In the genomic region with DNA sequence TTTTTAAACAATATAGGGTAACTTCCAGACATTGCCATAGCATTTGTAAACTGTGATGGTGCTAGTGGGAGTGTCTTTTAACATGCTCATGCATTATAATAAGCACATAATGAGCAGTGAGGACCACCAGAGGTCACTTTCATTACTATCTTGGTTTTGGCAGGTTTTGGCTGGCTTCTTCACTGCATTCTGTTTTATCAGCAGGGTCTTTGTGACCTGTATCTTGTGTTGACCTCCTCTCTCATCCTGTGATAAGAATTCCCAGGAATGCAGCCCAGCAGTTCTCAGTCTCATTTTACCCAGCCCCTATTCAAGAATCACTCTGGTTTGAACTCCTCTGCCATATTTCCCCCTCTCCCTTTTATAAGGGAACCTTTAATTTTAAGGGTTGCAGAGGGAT, we compare ENCODE assay signal across 25 cellular contexts.
"Had no signal": no experiment of that assay in that cellular context is flagged by ENCODE, and none has a peak within 500 bp of the region (broad histone marks: within the 10 kb centered on the region; RNA-seq: fewer than 3 reads in every experiment).

No MANE protein-coding gene starts in this region.

- H3K4me1 ChIP-seq: left ventricle myocardium inferior, parathyroid adenoma, right atrium auricular region, right lobe of liver, uterus had no signal

- H3K9me3 Mint-ChIP-seq: natural killer cell treated with Interleukin-12 subunit alpha and Interleukin-12 subunit beta and Interleukin-15 and Interleukin-18, amount 100 ng/mL, for 72 hours had no signal

- H3K9me3 ChIP-seq: mucosa of descending colon, neutrophil, right lobe of liver, uterus had no signal

- H3K36me3 ChIP-seq: left ventricle myocardium inferior, neutrophil, right atrium auricular region, right lobe of liver, tibial nerve, uterus had no signal

- H3K4me3 ChIP-seq: hepatocyte, left ventricle myocardium inferior, lung, mucosa of descending colon, right atrium auricular region, right lobe of liver, smooth muscle cell, tibial nerve, uterus had no signal

- H3K27me3 ChIP-seq: hepatocyte, neutrophil, right atrium auricular region, right lobe of liver, tibial nerve, uterus had no signal

- H3K27ac ChIP-seq: hepatocyte, left ventricle myocardium inferior, neutrophil, parathyroid adenoma, right atrium auricular region, right lobe of liver, tibial nerve, uterus had no signal

- H3K4me1 Mint-ChIP-seq: naive thymus-derived CD4-positive, alpha-beta T cell; stimulated activated memory B cell treated with anti-CD40 and anti-IgM and Interleukin-4, amounts not matched to agents 10 μg/mL and 1 μg/mL and 100 μg/mL, for 72 hours; stimulated activated naive CD8-positive, alpha-beta T cell treated with anti-CD3 and anti-CD28 coated beads, Interleukin-15, amount 100 ng/mL, for 72 hours had no signal

- H3K4me2 ChIP-seq: hepatocyte, smooth muscle cell had no signal

- ATAC-seq: mucosa of descending colon; naive thymus-derived CD4-positive, alpha-beta T cell; natural killer cell treated with Interleukin-12 subunit alpha and Interleukin-12 subunit beta and Interleukin-15 and Interleukin-18, amount 100 ng/mL, for 72 hours; right lobe of liver; stimulated activated memory B cell treated with anti-CD40 and anti-IgM and Interleukin-4, amounts not matched to agents 10 μg/mL and 1 μg/mL and 100 μg/mL, for 72 hours; stimulated activated naive CD8-positive, alpha-beta T cell treated with anti-CD3 and anti-CD28 coated beads, Interleukin-15, amount 100 ng/mL, for 72 hours had no signal

- DNase-seq: islet precursor cell; left ventricle myocardium inferior; midbrain; mucosa of descending colon; naive thymus-derived CD4-positive, alpha-beta T cell; occipital lobe; right lobe of liver; stimulated activated CD4-positive, alpha-beta T cell treated with anti-CD3 and anti-CD28 coated beads, Interleukin-1b, Interleukin-23, amount 100 ng/mL, for 48 hours; stimulated activated CD4-positive, alpha-beta T cell treated with anti-CD3 and anti-CD28 coated beads, Interleukin-2, amount 100 ng/mL, for 48 hours; stimulated activated CD4-positive, alpha-beta T cell treated with anti-CD3 and anti-CD28 coated beads, Interleukin-4, amount 100 ng/mL, for 4 hours; stimulated activated CD8-positive, alpha-beta memory T cell treated with anti-CD3 and anti-CD28 coated beads, Interleukin-4, amount 100 ng/mL, for 48 hours; stimulated activated naive CD4-positive, alpha-beta T cell treated with Interleukin-2 at 50 U/mL for 16 hours; stimulated activated naive CD8-positive, alpha-beta T cell treated with anti-CD3 and anti-CD28 coated beads, Interleukin-15, amount 100 ng/mL, for 72 hours; substantia nigra; uterus had no signal

- H3K27ac Mint-ChIP-seq: naive thymus-derived CD4-positive, alpha-beta T cell; natural killer cell treated with Interleukin-12 subunit alpha and Interleukin-12 subunit beta and Interleukin-15 and Interleukin-18, amount 100 ng/mL, for 72 hours; stimulated activated memory B cell treated with anti-CD40 and anti-IgM and Interleukin-4, amounts not matched to agents 10 μg/mL and 1 μg/mL and 100 μg/mL, for 72 hours; stimulated activated naive CD8-positive, alpha-beta T cell treated with anti-CD3 and anti-CD28 coated beads, Interleukin-15, amount 100 ng/mL, for 72 hours; type B pancreatic cell had no signal

- H3K4me3 Mint-ChIP-seq: naive thymus-derived CD4-positive, alpha-beta T cell; natural killer cell treated with Interleukin-12 subunit alpha and Interleukin-12 subunit beta and Interleukin-15 and Interleukin-18, amount 100 ng/mL, for 72 hours; stimulated activated memory B cell treated with anti-CD40 and anti-IgM and Interleukin-4, amounts not matched to agents 10 μg/mL and 1 μg/mL and 100 μg/mL, for 72 hours; stimulated activated naive CD8-positive, alpha-beta T cell treated with anti-CD3 and anti-CD28 coated beads, Interleukin-15, amount 100 ng/mL, for 72 hours; type B pancreatic cell had no signal

- H2AFZ ChIP-seq: hepatocyte, parathyroid adenoma had no signal

- H3K79me2 ChIP-seq: hepatocyte, parathyroid adenoma had no signal

- H3K36me3 Mint-ChIP-seq: stimulated activated memory B cell treated with anti-CD40 and anti-IgM and Interleukin-4, amounts not matched to agents 10 μg/mL and 1 μg/mL and 100 μg/mL, for 72 hours; type B pancreatic cell had no signal

- H3K9ac ChIP-seq: parathyroid adenoma had no signal
